In genomic region chr15:51380999-51381806, GRCh38 we compare ENCODE assay signal across 8 cellular contexts. TPM values are rescaled to one million over a fixed set of nuclear protein-coding genes. Genes with fewer than 3 reads are reported as not detected.
DNase-seq lines count a peak whose midpoint lies in the region; ATAC-seq and TF ChIP-seq lines count a peak whose summit lies in the region.

No MANE protein-coding gene starts in this region.

- H3K27ac Mint-ChIP-seq in activated CD4-positive, alpha-beta T cell treated with anti-CD3 and anti-CD28 coated beads, Interleukin-2, amount 10 ng/mL, durations not matched to agents 7 days and 5 days, result no peak overlapping the region

- ATAC-seq in GM21529 (IDR thresholded peaks at IDR 0.05; ENCODE audit: unreplicated experiment) (peak; percentile 87), left lobe of liver (peak; percentile 96)

- in situ Hi-C loops in KBM-7 (cut with MboI; ENCODE audit: low pct_unique_long_range_greater_than_20kb, low sequenced_read_pairs), result no loop called here

- peak overlapping the region; percentile 86 for H3K27ac ChIP-seq in substantia nigra (ENCODE audit: low read depth, low read length, poor library complexity, severe bottlenecking)

- peaks cover 2% of the 10 kb centered on the region for H3K27me3 Mint-ChIP-seq in activated CD4-positive, alpha-beta T cell treated with anti-CD3 and anti-CD28 coated beads, Interleukin-2, amount 10 ng/mL, durations not matched to agents 7 days and 5 days

- POLR2A ChIA-PET in activated CD4-positive, alpha-beta T cell treated with anti-CD3 and anti-CD28 coated beads, Interleukin-2, amount 10 ng/mL, durations not matched to agents 7 days and 5 days (lab: Charles Lee), result no interaction called here

- no peaks in the 10 kb centered on the region for H3K4me1 Mint-ChIP-seq in activated CD4-positive, alpha-beta T cell treated with anti-CD3 and anti-CD28 coated beads, Interleukin-2, amount 10 ng/mL, durations not matched to agents 7 days and 5 days

- no peak overlapping the region for H3K4me3 ChIP-seq in choroid plexus epithelial cell (ENCODE audit: low read depth, low read length)

- peak; percentile 36 for DNase-seq in activated CD4-positive, alpha-beta T cell treated with anti-CD3 and anti-CD28 coated beads, Interleukin-2, amount 10 ng/mL, durations not matched to agents 7 days and 5 days
- no peak for DNase-seq in activated CD4-positive, alpha-beta T cell treated with anti-CD3 and anti-CD28 coated beads, Interleukin-2, amount 50 U/mL, for 4 hours
- DNase-seq in KBM-7, result peak; percentile 73
- peak; percentile 84 for DNase-seq in RKO (ENCODE audit: low spot score)
- DNase-seq in choroid plexus epithelial cell (ENCODE audit: low read depth), result peak; percentile 89
- peak; percentile 53 for DNase-seq in left lobe of liver (ENCODE audit: low spot score)
- peak in 45 of 49 donors; percentile 21 to 84 (median 61) for DNase-seq in substantia nigra (lab: John Stamatoyannopoulos, UW)

- CTCF ChIA-PET in activated CD4-positive, alpha-beta T cell treated with anti-CD3 and anti-CD28 coated beads, Interleukin-2, amount 10 ng/mL, durations not matched to agents 7 days and 5 days (lab: Charles Lee), result interaction anchor here (0.9 kb wide), 1 partner anchor 218 kb away, joined by 5 read pairs; no protein-coding TSS in a partner anchor

- no peaks in the 10 kb centered on the region for H3K36me3 Mint-ChIP-seq in activated CD4-positive, alpha-beta T cell treated with anti-CD3 and anti-CD28 coated beads, Interleukin-2, amount 10 ng/mL, durations not matched to agents 7 days and 5 days (ENCODE audit: low read depth)

- no peak overlapping the region for H3K4me3 Mint-ChIP-seq in activated CD4-positive, alpha-beta T cell treated with anti-CD3 and anti-CD28 coated beads, Interleukin-2, amount 10 ng/mL, durations not matched to agents 7 days and 5 days

- no peaks in the 10 kb centered on the region for H3K9me3 Mint-ChIP-seq in activated CD4-positive, alpha-beta T cell treated with anti-CD3 and anti-CD28 coated beads, Interleukin-2, amount 10 ng/mL, durations not matched to agents 7 days and 5 days

- peak; percentile 99 for TF ChIP-seq CTCF in choroid plexus epithelial cell (conservative IDR thresholded peaks at IDR 0.05; ENCODE audit: low read depth, low read length)

RNA-seq across cellular contexts. Expression of gene GLDN, which starts 39.7 kb away (rescaled TPM):
- not detected for total RNA-seq in activated CD4-positive, alpha-beta T cell treated with anti-CD3 and anti-CD28 coated beads, Interleukin-2, amount 10 ng/mL, durations not matched to agents 7 days and 5 days
- total RNA-seq in left lobe of liver, result 0.60 TPM

RNA-seq across cellular contexts. Expression of gene CYP19A1, which starts 42.8 kb away (rescaled TPM):
- not detected for total RNA-seq in activated CD4-positive, alpha-beta T cell treated with anti-CD3 and anti-CD28 coated beads, Interleukin-2, amount 10 ng/mL, durations not matched to agents 7 days and 5 days
- total RNA-seq in left lobe of liver, result not detected

Comparison
In these comparisons a context has a peak if more than half of its experiments do, and no peak if none do; other contexts are left out.
1. DNase-seq: peak in activated CD4-positive, alpha-beta T cell treated with anti-CD3 and anti-CD28 coated beads, Interleukin-2, amount 10 ng/mL, durations not matched to agents 7 days and 5 days (single experiment), KBM-7 (single experiment), RKO (single experiment), choroid plexus epithelial cell (single experiment), left lobe of liver (single experiment) and substantia nigra (45 of 49); none in activated CD4-positive, alpha-beta T cell treated with anti-CD3 and anti-CD28 coated beads, Interleukin-2, amount 50 U/mL, for 4 hours (0 of 2).